1 cellular context compared by ENCODE assay signal in genomic region chr16:30746638-30747160, GRCh38.
TF ChIP-seq lines count a peak whose summit lies in the region.

No MANE protein-coding gene starts in this region.

TF ChIP-seq in HCT116, 20 proteins besides CTCF, POLR2A, EP300 and RAD21:
- TF ChIP-seq EGR1 (IDR thresholded peaks at IDR 0.05; ENCODE audit: low read depth) (no peak), YY1 (IDR thresholded peaks at IDR 0.05; ENCODE audit: extremely low read depth, insufficient replicate concordance, low read depth, low read length) (no peak), SRF (IDR thresholded peaks at IDR 0.05; ENCODE audit: low read depth) (no peak), POLR2AphosphoS5 (IDR thresholded peaks at IDR 0.05; ENCODE audit: low read depth, low read length) (no peak), MAX (IDR thresholded peaks at IDR 0.05) (no peak), TCF7L2 (IDR thresholded peaks at IDR 0.05; ENCODE audit: borderline replicate concordance, extremely low read depth, insufficient read depth, insufficient read length) (no peak), FOSL1 (IDR thresholded peaks at IDR 0.05; ENCODE audit: low read depth) (no peak), SIN3A (IDR thresholded peaks at IDR 0.05; ENCODE audit: low read depth) (no peak), SP1 (IDR thresholded peaks at IDR 0.05; ENCODE audit: low read depth) (no peak), CEBPB (IDR thresholded peaks at IDR 0.05; ENCODE audit: low read depth) (no peak), CBX3 (IDR thresholded peaks at IDR 0.05; ENCODE audit: low read depth) (no peak), JUND (IDR thresholded peaks at IDR 0.05) (no peak), REST (IDR thresholded peaks at IDR 0.05; ENCODE audit: low read depth) (no peak), ZNF274 (IDR thresholded peaks at IDR 0.05; ENCODE audit: low read depth, low read length) (no peak), ATF3 (IDR thresholded peaks at IDR 0.05) (no peak), ZFX (IDR thresholded peaks at IDR 0.05) (no peak), ZBTB33 (IDR thresholded peaks at IDR 0.05; ENCODE audit: extremely low read depth, insufficient replicate concordance, low read length) (no peak), ELF1 (IDR thresholded peaks at IDR 0.05; ENCODE audit: borderline replicate concordance, low read depth) (no peak), EZH2 (IDR thresholded peaks at IDR 0.05) (no peak)
TF ChIP-seq in HCT116: peak in this region for 0.
